23 cellular contexts compared by ENCODE assay signal in genomic region chr2:16400127-16400623, GRCh38.
DNase-seq lines count a peak whose midpoint lies in the region; ATAC-seq, FAIRE-seq and TF ChIP-seq lines count a peak whose summit lies in the region.
"Had no signal": no experiment of that assay in that cellular context is flagged by ENCODE, and none has a peak within 500 bp of the region (broad histone marks: within the 10 kb centered on the region; RNA-seq: fewer than 3 reads in every experiment).

No MANE protein-coding gene starts in this region.

- WGBS in K562 (ENCODE audit: insufficient coverage, low coverage, missing lambda C conversion rate) = 2% methylated on average over 7 of the region's 7 CpGs

- in situ Hi-C loops in K562 (cut with MboI) = no loop called here

- DNase-seq in Right ventricle myocardium inferior (ENCODE audit: missing footprints) (no peak), right atrium auricular region (ENCODE audit: low spot score) (no peak), K562 (ENCODE audit: extremely low read depth in 1 of 4, low spot score in 3 of 4) (peak in 2 of 4 experiments; percentile 53 to 72), left colon (peak; percentile 44 to 56), NCI-H187 treated with DMSO at 0.1 percent for 48 hours (lab: John Stamatoyannopoulos, UW) (no peak), Ammon's horn (ENCODE audit: low spot score) (no peak)
- DNase-seq: activated B cell treated with CpG ODN at 0.5 μM for 24 hours; activated CD4-positive, alpha-beta memory T cell treated with anti-CD3 and anti-CD28 coated beads, Interleukin-2, amount 10 ng/mL, durations not matched to agents 7 days and 5 days; amniotic stem cell; gastrocnemius medialis; MV-4-11; NCI-H2029 treated with DMSO at 0.1 percent for 48 hours; NCI-H510A; occipital lobe; right lobe of liver; SHP77; T-helper 17 cell had no signal

- no peaks in the 10 kb centered on the region for H3K79me2 ChIP-seq in K562 (ENCODE audit: control insufficient read depth, insufficient read depth, low read length)

- CTCF ChIA-PET in K562 (lab: Yijun Ruan, JAX; ENCODE audit: low intra/inter-chr PET ratio) = no interaction called here

- H3K36me3 ChIP-seq in right atrium auricular region (no peaks in the 10 kb centered on the region), K562 (ENCODE audit: control insufficient read depth, insufficient read depth, low read length) (no peaks in the 10 kb centered on the region)
- H3K36me3 ChIP-seq: BLaER1, gastrocnemius medialis, right lobe of liver had no signal

- FAIRE-seq in K562 (lab: Jason Lieb, UNC) = peak; percentile 85

- H4K20me1 ChIP-seq in K562 (replicated peaks; ENCODE audit: control insufficient read depth, insufficient read depth, low read length) = no peaks in the 10 kb centered on the region
- H4K20me1 ChIP-seq: BLaER1 had no signal

- H3K9me3 ChIP-seq in right atrium auricular region (no peaks in the 10 kb centered on the region), K562 (replicated peaks; ENCODE audit: control insufficient read depth, insufficient read depth, low read depth, low read length) (no peaks in the 10 kb centered on the region)
- H3K9me3 ChIP-seq: BLaER1, gastrocnemius medialis, right lobe of liver had no signal

- H3K27me3 ChIP-seq in right atrium auricular region (no peaks in the 10 kb centered on the region), K562 (ENCODE audit: control insufficient read depth in 2 of 2, insufficient read depth in 2 of 2, low read length in 2 of 2) (no peaks in the 10 kb centered on the region)
- H3K27me3 ChIP-seq: BLaER1, gastrocnemius medialis, right lobe of liver had no signal

- ATAC-seq in Right ventricle myocardium inferior (peak; percentile 69), K562 (peak; percentile 81), left colon (peak; percentile 90), HG02852 (IDR thresholded peaks at IDR 0.05; ENCODE audit: unreplicated experiment) (no peak), GM21360 (IDR thresholded peaks at IDR 0.05; ENCODE audit: unreplicated experiment) (no peak)
- ATAC-seq: gastrocnemius medialis; HCT116; left lobe of liver; right lobe of liver; stimulated activated memory B cell treated with anti-CD40 and anti-IgM and Interleukin-4, amounts not matched to agents 10 μg/mL and 1 μg/mL and 100 μg/mL, for 72 hours; T-helper 17 cell had no signal

- intact Hi-C loops in Right ventricle myocardium inferior (cut with DNase I) = no loop called here
- intact Hi-C loops in K562 (cut with micrococcal nuclease) = no loop called here
- intact Hi-C loops in left colon (cut with DNase I, micrococcal nuclease) = no loop called here

- TF ChIP-seq EP300 in K562 (IDR thresholded peaks at IDR 0.05; ENCODE audit: low read length) = no peak

- TF ChIP-seq CTCF in right atrium auricular region (IDR thresholded peaks at IDR 0.05) (no peak), K562 (IDR thresholded peaks at IDR 0.05 in 2 of 3, conservative IDR thresholded peaks at IDR 0.05 in 1 of 3; ENCODE audit: insufficient read depth in 2 of 3, low read depth in 1 of 3, low read length in 3 of 3) (no peak)

- H3K4me1 ChIP-seq in right atrium auricular region (peaks cover 0 to 7% of the 10 kb centered on the region in 2 donors), K562 (replicated peaks in 1 of 2; ENCODE audit: control insufficient read depth in 2 of 2, insufficient read depth in 2 of 2, low read length in 2 of 2) (peaks cover 6 to 12% of the 10 kb centered on the region in 2 experiments; a peak in 4 of 5 replicates)
- H3K4me1 ChIP-seq: BLaER1, gastrocnemius medialis, right lobe of liver had no signal

- TF ChIP-seq POLR2A in K562 (conservative IDR thresholded peaks at IDR 0.05) = no peak

- peak overlapping the region in 1 of 2 experiments; percentile 72; a peak in 1 of 4 replicates for H3K9ac ChIP-seq in K562 (ENCODE audit: insufficient read depth in 1 of 2, low read depth in 2 of 2, low read length in 2 of 2)
- H3K9ac ChIP-seq: BLaER1 had no signal

- peak overlapping the region in 1 of 2 donors; percentile 3 for H3K27ac ChIP-seq in right atrium auricular region
- no peak overlapping the region; the same call in 2 of the 3 replicates for H3K27ac ChIP-seq in K562 (ENCODE audit: extremely low read depth, low read depth, low read length)
- H3K27ac ChIP-seq: BLaER1, gastrocnemius medialis, right lobe of liver had no signal

- no peak overlapping the region for H2AFZ ChIP-seq in K562 (ENCODE audit: low read depth, low read length)

- POLR2A ChIA-PET in K562 (lab: Yijun Ruan, JAX) = no interaction called here

- no TSS peak for BruUV-seq in K562 (replicated peaks; lab: Mats Ljungman, UMichigan)

- TF ChIP-seq RAD21 in K562 (CRISPR knock-in tag; conservative IDR thresholded peaks at IDR 0.05 in 1 of 2, IDR thresholded peaks at IDR 0.05 in 1 of 2) = no peak

- H3K4me3 ChIP-seq in right atrium auricular region (no peak overlapping the region), K562 (no peak overlapping the region)
- H3K4me3 ChIP-seq: BLaER1, gastrocnemius medialis, right lobe of liver had no signal

- H3K9me1 ChIP-seq in K562 (ENCODE audit: control insufficient read depth, insufficient read depth, low read length) = no peaks in the 10 kb centered on the region

- H3K4me2 ChIP-seq in K562 (ENCODE audit: insufficient read depth, low read length) = peak overlapping the region; percentile 14; the same call in 1 of the 2 replicates
- H3K4me2 ChIP-seq: BLaER1 had no signal

TF ChIP-seq in K562, 482 proteins besides CTCF, POLR2A, EP300 and RAD21 (continues in another document):
- TF ChIP-seq NCOA2 (IDR thresholded peaks at IDR 0.05; ENCODE audit: partially characterized antibody in 2 of 2) = no peak
- TF ChIP-seq ZBTB9 (CRISPR knock-in tag; IDR thresholded peaks at IDR 0.05) = 0 out of 2 replicates have a peak, but pooled peaks have one; percentile 56
- peak; percentile 27; the same call in 1 of the 2 replicates for TF ChIP-seq ARID1B (IDR thresholded peaks at IDR 0.05)
- TF ChIP-seq PBX2 (CRISPR knock-in tag; IDR thresholded peaks at IDR 0.05; ENCODE audit: low read depth) = no peak
- 0 out of 2 replicates have a peak, but pooled peaks have one; percentile 22 for TF ChIP-seq PBX2 (tag; conservative IDR thresholded peaks at IDR 0.05; ENCODE audit: low read depth)
- no peak for TF ChIP-seq CC2D1A (IDR thresholded peaks at IDR 0.05)
- TF ChIP-seq CBFA2T3 (IDR thresholded peaks at IDR 0.05) = peak; percentile 43; the same call in 1 of the 2 replicates
- TF ChIP-seq NUFIP1 (IDR thresholded peaks at IDR 0.05; ENCODE audit: partially characterized antibody) = no peak
- TF ChIP-seq CXXC5 (CRISPR knock-in tag; IDR thresholded peaks at IDR 0.05) = 0 out of 2 replicates have a peak, but pooled peaks have one; percentile 10
- 0 out of 2 replicates have a peak, but pooled peaks have one; percentile 32 for TF ChIP-seq TCF3 (CRISPR knock-in tag; IDR thresholded peaks at IDR 0.05)
- TF ChIP-seq FOXK1 (CRISPR knock-in tag; IDR thresholded peaks at IDR 0.05; ENCODE audit: borderline replicate concordance) = no peak
- TF ChIP-seq CTBP1 (IDR thresholded peaks at IDR 0.05; ENCODE audit: borderline replicate concordance) = peak; percentile 16; the same call in 1 of the 2 replicates

Comparison
In these comparisons a context has a peak if more than half of its experiments do, and no peak if none do; other contexts are left out.
1. ATAC-seq: peak in Right ventricle myocardium inferior (single experiment), K562 (single experiment) and left colon (single experiment); none in HG02852 (single experiment) and GM21360 (single experiment).
2. DNase-seq: peak in left colon (2 of 2); none in Right ventricle myocardium inferior (single experiment), right atrium auricular region (single experiment), NCI-H187 treated with DMSO at 0.1 percent for 48 hours (single experiment) and Ammon's horn (single experiment).